In genomic region chr2:68708629-68709028, GRCh38 we compare ENCODE assay signal across 30 cellular contexts. TPM values are rescaled to one million over a fixed set of nuclear protein-coding genes. Genes with fewer than 3 reads are reported as not detected.
"Had no signal": no experiment of that assay in that cellular context is flagged by ENCODE, and none has a peak within 500 bp of the region (broad histone marks: within the 10 kb centered on the region; RNA-seq: fewer than 3 reads in every experiment).

No MANE protein-coding gene starts in this region.

- H3K27me3 Mint-ChIP-seq: activated CD4-positive, alpha-beta memory T cell treated with anti-CD3 and anti-CD28 coated beads for 36 hours; activated CD4-positive, alpha-beta T cell treated with anti-CD3 and anti-CD28 coated beads for 36 hours; activated naive CD4-positive, alpha-beta T cell treated with anti-CD3 and anti-CD28 coated beads, Interleukin-2, amount 50 U/mL, for 24 hours; activated naive CD8-positive, alpha-beta T cell treated with anti-CD3 and anti-CD28 coated beads for 36 hours had no signal

- H3K27me3 ChIP-seq: adrenal gland, body of pancreas, esophagus squamous epithelium, gastroesophageal sphincter, heart right ventricle had no signal

- H3K4me3 ChIP-seq: adrenal gland, body of pancreas, esophagus squamous epithelium, gastroesophageal sphincter, heart right ventricle had no signal

- H3K9me3 ChIP-seq: adrenal gland, body of pancreas, esophagus squamous epithelium, gastroesophageal sphincter, heart right ventricle had no signal

- FAIRE-seq: colon, endometrium had no signal

- H3K36me3 ChIP-seq: adrenal gland, esophagus squamous epithelium, gastroesophageal sphincter, heart right ventricle had no signal

- H3K27ac Mint-ChIP-seq: activated CD4-positive, alpha-beta memory T cell treated with anti-CD3 and anti-CD28 coated beads for 36 hours; activated CD8-positive, alpha-beta memory T cell treated with anti-CD3 and anti-CD28 coated beads, Interleukin-2, amount 10 ng/mL, durations not matched to agents 7 days and 5 days; activated naive CD4-positive, alpha-beta T cell treated with anti-CD3 and anti-CD28 coated beads for 36 hours; activated T-helper 1 cell treated with anti-CD3 and anti-CD28 coated beads, Interleukin-12 subunit alpha, Interleukin-12 subunit beta, Interleukin-2, Interleukin-4 antibody, amounts not matched to agents 30 ng/mL and 10 ng/mL and 1 ng/mL, durations not matched to agents 14 hours and 24 hours and 36 hours; activated T-helper 2 cell treated with anti-CD3 and anti-CD28 coated beads, Interferon-gamma antibody, Interleukin-2, Interleukin-4, amounts not matched to agents 10 μg/mL and 5 μg/mL and 100 μg/mL, durations not matched to agents 14 hours and 24 hours and 36 hours had no signal

- H3K4me3 Mint-ChIP-seq: activated CD4-positive, alpha-beta memory T cell treated with anti-CD3 and anti-CD28 coated beads for 36 hours; activated CD4-positive, alpha-beta T cell treated with anti-CD3 and anti-CD28 coated beads for 36 hours; activated CD4-positive, alpha-beta T cell treated with anti-CD3 and anti-CD28 coated beads, Interleukin-2, amount 10 ng/mL, durations not matched to agents 24 days and 14 days; activated CD8-positive, alpha-beta memory T cell treated with anti-CD3 and anti-CD28 coated beads, Interleukin-2, amount 10 ng/mL, durations not matched to agents 7 days and 5 days; activated CD8-positive, alpha-beta T cell treated with anti-CD3 and anti-CD28 coated beads, Interleukin-2, amount 10 ng/mL, durations not matched to agents 7 days and 5 days; activated naive CD4-positive, alpha-beta T cell treated with anti-CD3 and anti-CD28 coated beads for 36 hours; activated naive CD4-positive, alpha-beta T cell treated with anti-CD3 and anti-CD28 coated beads, Interleukin-2, amount 50 U/mL, for 24 hours; activated naive CD8-positive, alpha-beta T cell treated with anti-CD3 and anti-CD28 coated beads for 36 hours; activated naive CD8-positive, alpha-beta T cell treated with anti-CD3 and anti-CD28 coated beads, Interleukin-2, amount 50 U/mL, for 24 hours; activated T-helper 1 cell treated with anti-CD3 and anti-CD28 coated beads, Interleukin-12 subunit alpha, Interleukin-12 subunit beta, Interleukin-2, Interleukin-4 antibody, amounts not matched to agents 30 ng/mL and 10 ng/mL and 1 ng/mL, durations not matched to agents 14 hours and 24 hours and 36 hours had no signal

- H3K27ac ChIP-seq: adrenal gland, body of pancreas, gastroesophageal sphincter, heart right ventricle had no signal

- DNase-seq: activated CD4-positive, alpha-beta T cell treated with anti-CD3 and anti-CD28 coated beads, Interleukin-2, amount 10 ng/mL, durations not matched to agents 24 days and 14 days; activated CD4-positive, CD25-positive, alpha-beta regulatory T cell; activated CD4-positive, CD25-positive, alpha-beta regulatory T cell treated with anti-CD3 and anti-CD28 coated beads, Interleukin-2, amount 50 U/mL, for 72 hours; activated CD8-positive, alpha-beta memory T cell treated with anti-CD3 and anti-CD28 coated beads, Interleukin-2, amount 10 ng/mL, durations not matched to agents 7 days and 5 days; activated CD8-positive, alpha-beta memory T cell treated with anti-CD3 and anti-CD28 coated beads, Interleukin-2, amount 50 U/mL, for 4 hours; activated CD8-positive, alpha-beta T cell treated with anti-CD3 and anti-CD28 coated beads, Interleukin-2, amount 10 ng/mL, durations not matched to agents 7 days and 5 days; activated effector memory CD4-positive, alpha-beta T cell treated with anti-CD3 and anti-CD28 coated beads, Interleukin-2, amount 50 U/mL, for 16 hours; activated naive CD8-positive, alpha-beta T cell treated with anti-CD3 and anti-CD28 coated beads for 36 hours; activated naive CD8-positive, alpha-beta T cell treated with anti-CD3 and anti-CD28 coated beads, Interleukin-2, amount 50 U/mL, for 24 hours; activated T-cell treated with anti-CD3 and anti-CD28 coated beads, Interleukin-2, amount 50 U/mL, for 1 hour; activated T-cell treated with anti-CD3 and anti-CD28 coated beads, Interleukin-2, amount 50 U/mL, for 48 hours; amygdala; aorta; effector CD8-positive, alpha-beta T cell; esophagus squamous epithelium; foreskin melanocyte; heart right ventricle; T-helper 2 cell had no signal

- H3K36me3 Mint-ChIP-seq: activated CD4-positive, alpha-beta memory T cell treated with anti-CD3 and anti-CD28 coated beads for 36 hours; activated naive CD4-positive, alpha-beta T cell treated with anti-CD3 and anti-CD28 coated beads, Interleukin-2, amount 50 U/mL, for 24 hours; activated naive CD8-positive, alpha-beta T cell treated with anti-CD3 and anti-CD28 coated beads for 36 hours had no signal

- H3K4me1 ChIP-seq: adrenal gland, body of pancreas, gastroesophageal sphincter had no signal

RNA-seq across cellular contexts. Expression of gene ARHGAP25, which starts 26.0 kb away (rescaled TPM):
- total RNA-seq: epithelial cell of proximal tubule had no signal
